In genomic region chr1:15758953-15759661, GRCh38 we compare ENCODE assay signal across 9 cellular contexts. TPM values are rescaled to one million over a fixed set of nuclear protein-coding genes. Genes with fewer than 3 reads are reported as not detected.
DNase-seq lines count a peak whose midpoint lies in the region; ATAC-seq and TF ChIP-seq lines count a peak whose summit lies in the region.
"Had no signal": no experiment of that assay in that cellular context is flagged by ENCODE, and none has a peak within 500 bp of the region (broad histone marks: within the 10 kb centered on the region; RNA-seq: fewer than 3 reads in every experiment).

No MANE protein-coding gene starts in this region.

- H3K4me1 Mint-ChIP-seq in activated T-cell treated with anti-CD3 and anti-CD28 coated beads, Interleukin-2, amount 50 U/mL, for 24 hours (ENCODE audit: low read depth) = peaks cover 18% of the 10 kb centered on the region

- TF ChIP-seq CTCF in lung (IDR thresholded peaks at IDR 0.05; ENCODE audit: control extremely low read depth, extremely low read depth) = no peak
- TF ChIP-seq CTCF in upper lobe of right lung (IDR thresholded peaks at IDR 0.05) = no peak

- peaks cover 58% of the 10 kb centered on the region for H3K27me3 Mint-ChIP-seq in activated T-cell treated with anti-CD3 and anti-CD28 coated beads, Interleukin-2, amount 50 U/mL, for 24 hours

- H3K27me3 ChIP-seq in duodenal mucosa (ENCODE audit: control insufficient read depth in 1 of 2, insufficient read depth in 2 of 2, low read length in 2 of 2) (no peaks in the 10 kb centered on the region), lung (ENCODE audit: control insufficient read depth, insufficient read depth) (no peaks in the 10 kb centered on the region), upper lobe of right lung (peaks cover 22% of the 10 kb centered on the region)

- peak overlapping the region; percentile 27 for H3K4me3 Mint-ChIP-seq in activated T-cell treated with anti-CD3 and anti-CD28 coated beads, Interleukin-2, amount 50 U/mL, for 24 hours

- 2% methylated on average over 53 to 58 of the region's 58 CpGs for WGBS in lung, 2 donors

- peak; percentile 41 for DNase-seq in activated T-cell treated with anti-CD3 and anti-CD28 coated beads, Interleukin-2, amount 50 U/mL, for 24 hours
- no peak for DNase-seq in activated T-cell treated with anti-CD3 and anti-CD28 coated beads for 4 hours
- no peak for DNase-seq in lung (ENCODE audit: low spot score)
- DNase-seq in upper lobe of right lung = no peak
- no peak for DNase-seq in NCI-H2107 (lab: John Stamatoyannopoulos, UW)
- no peak for DNase-seq in DMS79 treated with DMSO at 0.1 percent for 48 hours (lab: John Stamatoyannopoulos, UW)

- no peaks in the 10 kb centered on the region for H3K36me3 ChIP-seq in duodenal mucosa (ENCODE audit: control insufficient read depth in 1 of 2, insufficient read depth in 2 of 2, low read length in 2 of 2)
- H3K36me3 ChIP-seq in lung (ENCODE audit: control insufficient read depth in 2 of 2, insufficient read depth in 2 of 2, low read length in 2 of 2) = no peaks in the 10 kb centered on the region
- H3K36me3 ChIP-seq in upper lobe of right lung = no peaks in the 10 kb centered on the region

- H3K9me3 ChIP-seq in duodenal mucosa (ENCODE audit: control insufficient read depth in 1 of 2, low read length in 2 of 2) = no peaks in the 10 kb centered on the region
- no peaks in the 10 kb centered on the region for H3K9me3 ChIP-seq in lung (ENCODE audit: control insufficient read depth in 2 of 2, insufficient read depth in 1 of 2, low read length in 1 of 2)
- H3K9me3 ChIP-seq in upper lobe of right lung = no peaks in the 10 kb centered on the region

- H3K9me3 Mint-ChIP-seq in activated T-cell treated with anti-CD3 and anti-CD28 coated beads, Interleukin-2, amount 50 U/mL, for 24 hours = no peaks in the 10 kb centered on the region

- peak overlapping the region; percentile 56 to 57 for H3K9ac ChIP-seq in duodenal mucosa (ENCODE audit: low read depth in 1 of 2, low read length in 2 of 2)

- H3K4me1 ChIP-seq in duodenal mucosa (ENCODE audit: control insufficient read depth in 1 of 2, insufficient read depth in 2 of 2, low read length in 2 of 2) = peaks cover 36 to 40% of the 10 kb centered on the region in 2 donors
- H3K4me1 ChIP-seq in lung (ENCODE audit: control insufficient read depth in 2 of 2, insufficient read depth in 2 of 2, low read length in 2 of 2) = peaks cover 0 to 11% of the 10 kb centered on the region in 2 donors
- peaks cover 17% of the 10 kb centered on the region for H3K4me1 ChIP-seq in upper lobe of right lung

- H3K27ac ChIP-seq in duodenal mucosa (ENCODE audit: low read depth, low read length) = peak overlapping the region; percentile 14
- peak overlapping the region; percentile 80 to 84 for H3K27ac ChIP-seq in lung (ENCODE audit: low read depth in 1 of 2, low read length in 1 of 2)
- H3K27ac ChIP-seq in upper lobe of right lung = peak overlapping the region; percentile 81

- intact Hi-C loops in upper lobe of right lung (cut with DNase I) = no loop called here

- H3K4me3 ChIP-seq in duodenal mucosa (ENCODE audit: low read depth in 1 of 2, low read length in 2 of 2) (peak overlapping the region; percentile 55 to 57), lung (peak overlapping the region; percentile 63), upper lobe of right lung (peak overlapping the region; percentile 66)

- no peaks in the 10 kb centered on the region for H3K36me3 Mint-ChIP-seq in activated T-cell treated with anti-CD3 and anti-CD28 coated beads, Interleukin-2, amount 50 U/mL, for 24 hours (ENCODE audit: low read depth)

- H3K27ac Mint-ChIP-seq in activated T-cell treated with anti-CD3 and anti-CD28 coated beads, Interleukin-2, amount 50 U/mL, for 24 hours = no peak overlapping the region

- ATAC-seq in lung (ENCODE audit: insufficient read depth, low FRiP score) (no peak), upper lobe of right lung (peak; percentile 24), GM21381 (IDR thresholded peaks at IDR 0.05; ENCODE audit: unreplicated experiment) (no peak)

RNA-seq across cellular contexts. Expression of gene FBLIM1, which starts 0.5 kb away (rescaled TPM):
- total RNA-seq in lung = 10 to 100 TPM; 37.4 to 55.0 TPM
- 10 to 100 TPM; 15.8 to 26.2 TPM for polyA plus RNA-seq in lung
- total RNA-seq in upper lobe of right lung = 39.0 TPM

RNA-seq across cellular contexts. Expression of gene TMEM82, which starts 16.8 kb away (rescaled TPM):
- not detected for total RNA-seq in lung
- not detected for polyA plus RNA-seq in lung
- not detected for total RNA-seq in upper lobe of right lung
- total RNA-seq: HT1080 had no signal

RNA-seq across cellular contexts. Expression of gene SLC25A34, which starts 23.0 kb away (rescaled TPM):
- 1 to 10 TPM; 1.6 to 4.2 TPM for total RNA-seq in lung
- 1 to 10 TPM; 1.7 to 2.7 TPM for polyA plus RNA-seq in lung
- total RNA-seq in upper lobe of right lung = 3.0 TPM

RNA-seq across cellular contexts. Expression of gene UQCRHL, which starts 48.3 kb away (rescaled TPM):
- total RNA-seq in lung = 1 to 10 TPM; 1.1 to 4.6 TPM
- 1 to 10 TPM; 1.6 to 1.8 TPM for polyA plus RNA-seq in lung
- 0.93 TPM for total RNA-seq in upper lobe of right lung

Comparison
In these comparisons a context has a peak if more than half of its experiments do, and no peak if none do; other contexts are left out.
1. H3K27ac ChIP-seq: peak in every context shown above with its lines; median percentile 82 in lung; 81 in upper lobe of right lung; 14 in duodenal mucosa.